ENCODE assay signal across 9 cellular contexts in the genomic region with DNA sequence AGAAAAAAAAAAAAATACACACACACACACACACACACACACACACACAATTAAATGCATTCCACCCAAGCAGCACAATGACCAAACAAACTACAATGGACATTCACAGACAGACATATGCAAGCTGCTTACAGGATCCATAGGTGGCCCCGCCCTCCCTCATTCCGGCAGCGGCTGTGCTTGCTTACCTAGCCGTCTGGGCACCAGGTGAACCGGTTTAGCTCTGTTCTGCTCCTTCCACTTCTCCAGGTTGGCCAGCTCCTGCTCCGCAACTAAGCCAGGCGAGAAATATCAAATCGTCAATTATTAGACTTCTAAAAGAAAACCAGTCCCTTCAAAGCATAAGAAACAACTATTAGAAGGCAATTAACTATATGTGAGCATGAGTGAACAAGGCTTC. TPM values are rescaled to one million over a fixed set of nuclear protein-coding genes. Genes with fewer than 3 reads are reported as not detected.
A peak's percentile ranks its signal among the peaks of the same experiment; 100 is the strongest.
DNase-seq lines count a peak whose midpoint lies in the region; ATAC-seq and TF ChIP-seq lines count a peak whose summit lies in the region.
"Had no signal": no experiment of that assay in that cellular context is flagged by ENCODE, and none has a peak within 500 bp of the region (broad histone marks: within the 10 kb centered on the region; RNA-seq: fewer than 3 reads in every experiment).

No MANE protein-coding gene starts in this region.

- no peak for ATAC-seq in T-helper 17 cell
- ATAC-seq in left colon = peak; percentile 94
- no peak for ATAC-seq in activated CD8-positive, alpha-beta memory T cell treated with anti-CD3 and anti-CD28 coated beads, Interleukin-2, amount 10 ng/mL, durations not matched to agents 7 days and 5 days
- ATAC-seq in GM19467 (IDR thresholded peaks at IDR 0.05; ENCODE audit: unreplicated experiment) = no peak

- H3K27ac Mint-ChIP-seq in T-helper 17 cell (peak overlapping the region; percentile 59), type B pancreatic cell (peak overlapping the region; percentile 84)
- no peak overlapping the region for H3K27ac Mint-ChIP-seq in activated CD8-positive, alpha-beta memory T cell treated with anti-CD3 and anti-CD28 coated beads, Interleukin-2, amount 10 ng/mL, durations not matched to agents 7 days and 5 days
- H3K27ac Mint-ChIP-seq: neural progenitor cell had no signal

- no peaks in the 10 kb centered on the region for H3K9me3 ChIP-seq in T-helper 17 cell (ENCODE audit: control insufficient read depth, low read length, poor library complexity, severe bottlenecking)

- peaks cover 3% of the 10 kb centered on the region for H3K9me3 Mint-ChIP-seq in type B pancreatic cell
- no peaks in the 10 kb centered on the region for H3K9me3 Mint-ChIP-seq in activated CD8-positive, alpha-beta memory T cell treated with anti-CD3 and anti-CD28 coated beads, Interleukin-2, amount 10 ng/mL, durations not matched to agents 7 days and 5 days (ENCODE audit: low read depth)
- H3K9me3 Mint-ChIP-seq: neural progenitor cell had no signal

- intact Hi-C loops in left colon (cut with DNase I, micrococcal nuclease) = no loop called here

- TF ChIP-seq CTCF in type B pancreatic cell (conservative IDR thresholded peaks at IDR 0.05) = no peak

- H3K27me3 Mint-ChIP-seq in T-helper 17 cell (no peaks in the 10 kb centered on the region), type B pancreatic cell (peaks cover 4% of the 10 kb centered on the region)
- H3K27me3 Mint-ChIP-seq in activated CD8-positive, alpha-beta memory T cell treated with anti-CD3 and anti-CD28 coated beads, Interleukin-2, amount 10 ng/mL, durations not matched to agents 7 days and 5 days = no peaks in the 10 kb centered on the region

- CTCF ChIA-PET in activated CD8-positive, alpha-beta memory T cell treated with anti-CD3 and anti-CD28 coated beads, Interleukin-2, amount 10 ng/mL, durations not matched to agents 7 days and 5 days (lab: Charles Lee) = interaction anchor here (0.7 to 1.9 kb wide), 13 partner anchors 8 to 1451 kb away, joined by 3 to 6 read pairs (median 4); a partner anchor contains a TSS

- no peak overlapping the region for H3K4me3 Mint-ChIP-seq in T-helper 17 cell
- peak overlapping the region; percentile 24 for H3K4me3 Mint-ChIP-seq in type B pancreatic cell
- no peak overlapping the region for H3K4me3 Mint-ChIP-seq in activated CD8-positive, alpha-beta memory T cell treated with anti-CD3 and anti-CD28 coated beads, Interleukin-2, amount 10 ng/mL, durations not matched to agents 7 days and 5 days
- H3K4me3 Mint-ChIP-seq: neural progenitor cell had no signal

- DNase-seq in NCI-H1105 treated with DMSO at 0.1 percent for 48 hours (lab: John Stamatoyannopoulos, UW) = peak; percentile 19
- DNase-seq in NCI-H1105 (lab: John Stamatoyannopoulos, UW) = no peak
- DNase-seq in T-helper 17 cell = no peak
- DNase-seq in left colon = peak; percentile 89 to 90
- peak; percentile 75 for DNase-seq in type B pancreatic cell (ENCODE audit: extremely low spot score, unreplicated experiment)
- DNase-seq in activated CD8-positive, alpha-beta memory T cell treated with anti-CD3 and anti-CD28 coated beads, Interleukin-2, amount 10 ng/mL, durations not matched to agents 7 days and 5 days = no peak
- no peak for DNase-seq in NCI-H524 treated with DMSO at 0.1 percent for 48 hours (lab: John Stamatoyannopoulos, UW)

- H3K4me1 Mint-ChIP-seq in T-helper 17 cell (peaks cover 13% of the 10 kb centered on the region), type B pancreatic cell (ENCODE audit: unreplicated experiment) (peaks cover 41% of the 10 kb centered on the region)
- peaks cover 27% of the 10 kb centered on the region for H3K4me1 Mint-ChIP-seq in activated CD8-positive, alpha-beta memory T cell treated with anti-CD3 and anti-CD28 coated beads, Interleukin-2, amount 10 ng/mL, durations not matched to agents 7 days and 5 days

- peaks cover 5% of the 10 kb centered on the region for H3K36me3 Mint-ChIP-seq in T-helper 17 cell (ENCODE audit: low read depth)
- peaks cover 9% of the 10 kb centered on the region for H3K36me3 Mint-ChIP-seq in type B pancreatic cell
- H3K36me3 Mint-ChIP-seq in activated CD8-positive, alpha-beta memory T cell treated with anti-CD3 and anti-CD28 coated beads, Interleukin-2, amount 10 ng/mL, durations not matched to agents 7 days and 5 days = peaks cover 51% of the 10 kb centered on the region
- H3K36me3 Mint-ChIP-seq: neural progenitor cell had no signal

RNA-seq across cellular contexts. Expression of a gene that starts 23.1 kb away (rescaled TPM):
- total RNA-seq in T-helper 17 cell (10 to 100 TPM; 27.3 to 44.0 TPM), left colon (10 to 100 TPM in 1 of 2 donors, 1 to 10 TPM in 1; 9.4 to 24.2 TPM), type B pancreatic cell (ENCODE audit: low replicate concordance) (7.9 and 15.7 TPM in 2 replicates)
- total RNA-seq in activated CD8-positive, alpha-beta memory T cell treated with anti-CD3 and anti-CD28 coated beads, Interleukin-2, amount 10 ng/mL, durations not matched to agents 7 days and 5 days = 100 to 1,000 TPM in 1 of 2 experiments, 10 to 100 TPM in 1; 71.3 to 150 TPM

RNA-seq across cellular contexts. Expression of a gene that starts 54.5 kb away (rescaled TPM):
- 1 to 10 TPM; 6.4 to 8.1 TPM for total RNA-seq in T-helper 17 cell
- 10 to 100 TPM; 22.8 to 29.2 TPM for total RNA-seq in left colon
- total RNA-seq in type B pancreatic cell (ENCODE audit: low replicate concordance) = 19.7 and 23.8 TPM in 2 replicates
- total RNA-seq in activated CD8-positive, alpha-beta memory T cell treated with anti-CD3 and anti-CD28 coated beads, Interleukin-2, amount 10 ng/mL, durations not matched to agents 7 days and 5 days = 10 to 100 TPM; 14.4 to 14.8 TPM

Comparison
In these comparisons a context has a peak if more than half of its experiments do, and no peak if none do; other contexts are left out.
1. DNase-seq: peak in NCI-H1105 treated with DMSO at 0.1 percent for 48 hours (single experiment), left colon (2 of 2) and type B pancreatic cell (single experiment); none in NCI-H1105 (single experiment), T-helper 17 cell (0 of 3), activated CD8-positive, alpha-beta memory T cell treated with anti-CD3 and anti-CD28 coated beads, Interleukin-2, amount 10 ng/mL, durations not matched to agents 7 days and 5 days (single experiment) and NCI-H524 treated with DMSO at 0.1 percent for 48 hours (single experiment).